ENCODE assay signal across 1 cellular context in the genomic region with DNA sequence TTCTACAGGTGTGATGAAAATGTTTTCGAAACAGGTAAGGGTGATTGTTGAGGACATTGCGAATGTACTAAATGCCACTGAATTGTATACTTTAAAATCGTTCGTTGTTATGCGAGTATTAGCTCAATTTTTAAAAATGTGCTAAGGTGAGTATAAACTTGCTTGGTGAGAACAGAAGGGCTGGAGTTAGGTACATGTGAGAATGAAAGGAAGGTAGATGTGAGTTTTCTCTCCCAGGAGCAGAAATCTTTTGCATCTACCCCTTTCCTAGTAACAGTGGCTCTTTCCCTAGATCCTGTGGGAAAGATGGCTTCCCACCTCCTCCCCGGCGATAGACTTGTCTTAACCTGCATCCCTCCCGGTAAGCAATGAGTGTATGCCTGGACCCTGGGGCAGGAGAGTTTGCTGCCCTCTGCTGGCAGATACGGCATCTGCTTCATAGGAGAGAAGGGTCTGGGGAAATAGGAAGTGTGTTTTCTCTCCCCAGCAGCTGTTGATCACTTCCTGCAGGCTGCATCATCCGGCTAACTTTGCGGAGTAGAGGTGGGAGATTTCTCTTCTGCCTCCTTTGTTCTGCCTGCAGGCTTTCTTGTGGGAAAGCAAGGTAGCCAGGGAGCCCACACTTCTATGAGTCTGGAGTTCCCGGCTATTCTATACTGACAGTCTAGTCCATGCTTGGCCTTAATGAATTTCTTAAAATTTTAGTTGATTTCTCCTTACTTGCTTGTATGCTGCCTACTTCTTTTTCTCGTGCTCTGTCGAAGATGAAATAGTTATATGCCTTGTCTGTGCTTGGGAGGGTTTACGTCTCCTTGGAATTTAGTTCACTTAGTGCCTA.
TF ChIP-seq lines count a peak whose summit lies in the region.

No MANE protein-coding gene starts in this region.

TF ChIP-seq in HEK293, 187 proteins besides CTCF, POLR2A, EP300 and RAD21 (continued from another document):
- TF ChIP-seq ZBTB8A (tag by site-specific recombination; IDR thresholded peaks at IDR 0.05) (no peak), ZNF146 (tag by site-specific recombination; IDR thresholded peaks at IDR 0.05) (no peak), ZXDB (tag by site-specific recombination; IDR thresholded peaks at IDR 0.05) (peak; percentile 50; the same call in 1 of the 2 replicates), ZNF114 (tag by site-specific recombination; IDR thresholded peaks at IDR 0.05) (no peak), SP7 (tag by site-specific recombination; IDR thresholded peaks at IDR 0.05) (no peak), ZNF768 (tag by site-specific recombination; IDR thresholded peaks at IDR 0.05) (no peak), ZNF174 (tag by site-specific recombination; IDR thresholded peaks at IDR 0.05) (no peak), ZBTB48 (tag by site-specific recombination; IDR thresholded peaks at IDR 0.05) (peak; percentile 70; the same call in 1 of the 2 replicates), ZNF837 (tag by site-specific recombination; IDR thresholded peaks at IDR 0.05) (no peak), ZNF560 (tag by site-specific recombination; IDR thresholded peaks at IDR 0.05; ENCODE audit: borderline replicate concordance) (no peak), KLF1 (tag by site-specific recombination; IDR thresholded peaks at IDR 0.05) (no peak), ZEB2 (tag by site-specific recombination; IDR thresholded peaks at IDR 0.05) (no peak), ZNF510 (tag by site-specific recombination; IDR thresholded peaks at IDR 0.05; ENCODE audit: insufficient replicate concordance) (no peak), ZFP3 (tag by site-specific recombination; IDR thresholded peaks at IDR 0.05; ENCODE audit: low read depth) (no peak), ZNF561 (tag by site-specific recombination; IDR thresholded peaks at IDR 0.05; ENCODE audit: borderline replicate concordance) (peak; percentile 65; the same call in 1 of the 2 replicates), ZNF501 (tag by site-specific recombination; IDR thresholded peaks at IDR 0.05) (no peak), ZBTB17 (tag by site-specific recombination; IDR thresholded peaks at IDR 0.05) (0 out of 2 replicates have a peak, but pooled peaks have one; percentile 30), ZNF121 (tag by site-specific recombination; IDR thresholded peaks at IDR 0.05) (no peak), ZSCAN30 (tag by site-specific recombination; IDR thresholded peaks at IDR 0.05) (peak; percentile 75; the same call in 1 of the 2 replicates), MYNN (tag by site-specific recombination; IDR thresholded peaks at IDR 0.05; ENCODE audit: borderline replicate concordance) (no peak), GLIS1 (tag by site-specific recombination; IDR thresholded peaks at IDR 0.05) (peak; percentile 35; the same call in 1 of the 2 replicates), ZIC2 (tag by site-specific recombination; IDR thresholded peaks at IDR 0.05) (no peak), ZNF544 (tag by site-specific recombination; IDR thresholded peaks at IDR 0.05) (no peak), ZBTB20 (tag by site-specific recombination; IDR thresholded peaks at IDR 0.05) (no peak), SP2 (tag by site-specific recombination; IDR thresholded peaks at IDR 0.05) (no peak), ZNF629 (tag by site-specific recombination; IDR thresholded peaks at IDR 0.05) (0 out of 2 replicates have a peak, but pooled peaks have one; percentile 31), ZNF366 (tag by site-specific recombination; conservative IDR thresholded peaks at IDR 0.05) (peak; percentile 48), ZNF324 (tag by site-specific recombination; IDR thresholded peaks at IDR 0.05) (no peak), ZNF10 (tag by site-specific recombination; IDR thresholded peaks at IDR 0.05) (no peak)
- TF ChIP-seq, protein P1, sequence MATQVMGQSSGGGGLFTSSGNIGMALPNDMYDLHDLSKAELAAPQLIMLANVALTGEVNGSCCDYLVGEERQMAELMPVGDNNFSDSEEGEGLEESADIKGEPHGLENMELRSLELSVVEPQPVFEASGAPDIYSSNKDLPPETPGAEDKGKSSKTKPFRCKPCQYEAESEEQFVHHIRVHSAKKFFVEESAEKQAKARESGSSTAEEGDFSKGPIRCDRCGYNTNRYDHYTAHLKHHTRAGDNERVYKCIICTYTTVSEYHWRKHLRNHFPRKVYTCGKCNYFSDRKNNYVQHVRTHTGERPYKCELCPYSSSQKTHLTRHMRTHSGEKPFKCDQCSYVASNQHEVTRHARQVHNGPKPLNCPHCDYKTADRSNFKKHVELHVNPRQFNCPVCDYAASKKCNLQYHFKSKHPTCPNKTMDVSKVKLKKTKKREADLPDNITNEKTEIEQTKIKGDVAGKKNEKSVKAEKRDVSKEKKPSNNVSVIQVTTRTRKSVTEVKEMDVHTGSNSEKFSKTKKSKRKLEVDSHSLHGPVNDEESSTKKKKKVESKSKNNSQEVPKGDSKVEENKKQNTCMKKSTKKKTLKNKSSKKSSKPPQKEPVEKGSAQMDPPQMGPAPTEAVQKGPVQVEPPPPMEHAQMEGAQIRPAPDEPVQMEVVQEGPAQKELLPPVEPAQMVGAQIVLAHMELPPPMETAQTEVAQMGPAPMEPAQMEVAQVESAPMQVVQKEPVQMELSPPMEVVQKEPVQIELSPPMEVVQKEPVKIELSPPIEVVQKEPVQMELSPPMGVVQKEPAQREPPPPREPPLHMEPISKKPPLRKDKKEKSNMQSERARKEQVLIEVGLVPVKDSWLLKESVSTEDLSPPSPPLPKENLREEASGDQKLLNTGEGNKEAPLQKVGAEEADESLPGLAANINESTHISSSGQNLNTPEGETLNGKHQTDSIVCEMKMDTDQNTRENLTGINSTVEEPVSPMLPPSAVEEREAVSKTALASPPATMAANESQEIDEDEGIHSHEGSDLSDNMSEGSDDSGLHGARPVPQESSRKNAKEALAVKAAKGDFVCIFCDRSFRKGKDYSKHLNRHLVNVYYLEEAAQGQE (tag by site-specific recombination; IDR thresholded peaks at IDR 0.05) = no peak
- TF ChIP-seq, protein P2, sequence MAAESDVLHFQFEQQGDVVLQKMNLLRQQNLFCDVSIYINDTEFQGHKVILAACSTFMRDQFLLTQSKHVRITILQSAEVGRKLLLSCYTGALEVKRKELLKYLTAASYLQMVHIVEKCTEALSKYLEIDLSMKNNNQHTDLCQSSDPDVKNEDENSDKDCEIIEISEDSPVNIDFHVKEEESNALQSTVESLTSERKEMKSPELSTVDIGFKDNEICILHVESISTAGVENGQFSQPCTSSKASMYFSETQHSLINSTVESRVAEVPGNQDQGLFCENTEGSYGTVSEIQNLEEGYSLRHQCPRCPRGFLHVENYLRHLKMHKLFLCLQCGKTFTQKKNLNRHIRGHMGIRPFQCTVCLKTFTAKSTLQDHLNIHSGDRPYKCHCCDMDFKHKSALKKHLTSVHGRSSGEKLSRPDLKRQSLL (tag by site-specific recombination; IDR thresholded peaks at IDR 0.05) = no peak
- TF ChIP-seq, protein P3, sequence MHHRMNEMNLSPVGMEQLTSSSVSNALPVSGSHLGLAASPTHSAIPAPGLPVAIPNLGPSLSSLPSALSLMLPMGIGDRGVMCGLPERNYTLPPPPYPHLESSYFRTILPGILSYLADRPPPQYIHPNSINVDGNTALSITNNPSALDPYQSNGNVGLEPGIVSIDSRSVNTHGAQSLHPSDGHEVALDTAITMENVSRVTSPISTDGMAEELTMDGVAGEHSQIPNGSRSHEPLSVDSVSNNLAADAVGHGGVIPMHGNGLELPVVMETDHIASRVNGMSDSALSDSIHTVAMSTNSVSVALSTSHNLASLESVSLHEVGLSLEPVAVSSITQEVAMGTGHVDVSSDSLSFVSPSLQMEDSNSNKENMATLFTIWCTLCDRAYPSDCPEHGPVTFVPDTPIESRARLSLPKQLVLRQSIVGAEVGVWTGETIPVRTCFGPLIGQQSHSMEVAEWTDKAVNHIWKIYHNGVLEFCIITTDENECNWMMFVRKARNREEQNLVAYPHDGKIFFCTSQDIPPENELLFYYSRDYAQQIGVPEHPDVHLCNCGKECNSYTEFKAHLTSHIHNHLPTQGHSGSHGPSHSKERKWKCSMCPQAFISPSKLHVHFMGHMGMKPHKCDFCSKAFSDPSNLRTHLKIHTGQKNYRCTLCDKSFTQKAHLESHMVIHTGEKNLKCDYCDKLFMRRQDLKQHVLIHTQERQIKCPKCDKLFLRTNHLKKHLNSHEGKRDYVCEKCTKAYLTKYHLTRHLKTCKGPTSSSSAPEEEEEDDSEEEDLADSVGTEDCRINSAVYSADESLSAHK (tag by site-specific recombination; IDR thresholded peaks at IDR 0.05) = no peak
- TF ChIP-seq, protein P4, sequence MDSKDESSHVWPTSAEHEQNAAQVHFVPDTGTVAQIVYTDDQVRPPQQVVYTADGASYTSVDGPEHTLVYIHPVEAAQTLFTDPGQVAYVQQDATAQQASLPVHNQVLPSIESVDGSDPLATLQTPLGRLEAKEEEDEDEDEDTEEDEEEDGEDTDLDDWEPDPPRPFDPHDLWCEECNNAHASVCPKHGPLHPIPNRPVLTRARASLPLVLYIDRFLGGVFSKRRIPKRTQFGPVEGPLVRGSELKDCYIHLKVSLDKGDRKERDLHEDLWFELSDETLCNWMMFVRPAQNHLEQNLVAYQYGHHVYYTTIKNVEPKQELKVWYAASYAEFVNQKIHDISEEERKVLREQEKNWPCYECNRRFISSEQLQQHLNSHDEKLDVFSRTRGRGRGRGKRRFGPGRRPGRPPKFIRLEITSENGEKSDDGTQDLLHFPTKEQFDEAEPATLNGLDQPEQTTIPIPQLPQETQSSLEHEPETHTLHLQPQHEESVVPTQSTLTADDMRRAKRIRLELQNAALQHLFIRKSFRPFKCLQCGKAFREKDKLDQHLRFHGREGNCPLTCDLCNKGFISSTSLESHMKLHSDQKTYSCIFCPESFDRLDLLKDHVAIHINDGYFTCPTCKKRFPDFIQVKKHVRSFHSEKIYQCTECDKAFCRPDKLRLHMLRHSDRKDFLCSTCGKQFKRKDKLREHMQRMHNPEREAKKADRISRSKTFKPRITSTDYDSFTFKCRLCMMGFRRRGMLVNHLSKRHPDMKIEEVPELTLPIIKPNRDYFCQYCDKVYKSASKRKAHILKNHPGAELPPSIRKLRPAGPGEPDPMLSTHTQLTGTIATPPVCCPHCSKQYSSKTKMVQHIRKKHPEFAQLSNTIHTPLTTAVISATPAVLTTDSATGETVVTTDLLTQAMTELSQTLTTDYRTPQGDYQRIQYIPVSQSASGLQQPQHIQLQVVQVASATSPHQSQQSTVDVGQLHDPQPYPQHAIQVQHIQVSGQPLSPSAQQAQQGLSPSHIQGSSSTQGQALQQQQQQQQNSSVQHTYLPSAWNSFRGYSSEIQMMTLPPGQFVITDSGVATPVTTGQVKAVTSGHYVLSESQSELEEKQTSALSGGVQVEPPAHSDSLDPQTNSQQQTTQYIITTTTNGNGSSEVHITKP (tag by site-specific recombination; IDR thresholded peaks at IDR 0.05) = peak; percentile 81
- TF ChIP-seq, protein P5, sequence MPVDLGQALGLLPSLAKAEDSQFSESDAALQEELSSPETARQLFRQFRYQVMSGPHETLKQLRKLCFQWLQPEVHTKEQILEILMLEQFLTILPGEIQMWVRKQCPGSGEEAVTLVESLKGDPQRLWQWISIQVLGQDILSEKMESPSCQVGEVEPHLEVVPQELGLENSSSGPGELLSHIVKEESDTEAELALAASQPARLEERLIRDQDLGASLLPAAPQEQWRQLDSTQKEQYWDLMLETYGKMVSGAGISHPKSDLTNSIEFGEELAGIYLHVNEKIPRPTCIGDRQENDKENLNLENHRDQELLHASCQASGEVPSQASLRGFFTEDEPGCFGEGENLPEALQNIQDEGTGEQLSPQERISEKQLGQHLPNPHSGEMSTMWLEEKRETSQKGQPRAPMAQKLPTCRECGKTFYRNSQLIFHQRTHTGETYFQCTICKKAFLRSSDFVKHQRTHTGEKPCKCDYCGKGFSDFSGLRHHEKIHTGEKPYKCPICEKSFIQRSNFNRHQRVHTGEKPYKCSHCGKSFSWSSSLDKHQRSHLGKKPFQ (tag by site-specific recombination; IDR thresholded peaks at IDR 0.05) = no peak
- TF ChIP-seq, protein P6, sequence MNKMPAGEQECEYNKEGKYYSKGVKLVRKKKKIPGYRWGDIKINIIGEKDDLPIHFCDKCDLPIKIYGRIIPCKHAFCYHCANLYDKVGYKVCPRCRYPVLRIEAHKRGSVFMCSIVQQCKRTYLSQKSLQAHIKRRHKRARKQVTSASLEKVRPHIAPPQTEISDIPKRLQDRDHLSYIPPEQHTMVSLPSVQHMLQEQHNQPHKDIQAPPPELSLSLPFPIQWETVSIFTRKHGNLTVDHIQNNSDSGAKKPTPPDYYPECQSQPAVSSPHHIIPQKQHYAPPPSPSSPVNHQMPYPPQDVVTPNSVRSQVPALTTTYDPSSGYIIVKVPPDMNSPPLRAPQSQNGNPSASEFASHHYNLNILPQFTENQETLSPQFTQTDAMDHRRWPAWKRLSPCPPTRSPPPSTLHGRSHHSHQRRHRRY (tag by site-specific recombination; IDR thresholded peaks at IDR 0.05) = no peak
- TF ChIP-seq, protein P7, sequence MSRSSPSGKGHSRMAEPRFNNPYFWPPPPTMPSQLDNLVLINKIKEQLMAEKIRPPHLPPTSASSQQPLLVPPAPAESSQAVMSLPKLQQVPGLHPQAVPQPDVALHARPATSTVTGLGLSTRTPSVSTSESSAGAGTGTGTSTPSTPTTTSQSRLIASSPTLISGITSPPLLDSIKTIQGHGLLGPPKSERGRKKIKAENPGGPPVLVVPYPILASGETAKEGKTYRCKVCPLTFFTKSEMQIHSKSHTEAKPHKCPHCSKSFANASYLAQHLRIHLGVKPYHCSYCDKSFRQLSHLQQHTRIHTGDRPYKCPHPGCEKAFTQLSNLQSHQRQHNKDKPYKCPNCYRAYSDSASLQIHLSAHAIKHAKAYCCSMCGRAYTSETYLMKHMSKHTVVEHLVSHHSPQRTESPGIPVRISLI (tag by site-specific recombination; IDR thresholded peaks at IDR 0.05) = no peak
